ENCODE assay signal across 20 cellular contexts in genomic region chr13:61148691-61149332, GRCh38.
"Had no signal": no experiment of that assay in that cellular context is flagged by ENCODE, and none has a peak within 500 bp of the region (broad histone marks: within the 10 kb centered on the region; RNA-seq: fewer than 3 reads in every experiment).

No MANE protein-coding gene starts in this region.

- H3K36me3 ChIP-seq: adrenal gland, cardiac muscle cell, neutrophil, sigmoid colon, thoracic aorta, upper lobe of right lung had no signal

- H3K4me3 ChIP-seq: adrenal gland, cardiac muscle cell, mucosa of descending colon, sigmoid colon, thoracic aorta, upper lobe of right lung had no signal

- ATAC-seq: activated CD4-positive, CD25-positive, alpha-beta regulatory T cell treated with anti-CD3 and anti-CD28 coated beads, Interleukin-2, amount 50 U/mL, for 24 hours; activated naive CD4-positive, alpha-beta T cell treated with anti-CD3 and anti-CD28 coated beads, Interleukin-2, amount 50 U/mL, for 72 hours; effector memory CD8-positive, alpha-beta T cell; foreskin keratinocyte; left colon; mucosa of descending colon; naive thymus-derived CD4-positive, alpha-beta T cell; stimulated activated naive B cell treated with anti-CD40 and anti-IgM and Interleukin-4, amounts not matched to agents 10 μg/mL and 1 μg/mL and 100 μg/mL, for 72 hours; upper lobe of right lung had no signal

- H3K9me3 ChIP-seq: adrenal gland, neutrophil, upper lobe of right lung had no signal

- H3K27ac ChIP-seq: adrenal gland, cardiac muscle cell, epithelial cell of prostate, foreskin keratinocyte, neutrophil, parathyroid adenoma, sigmoid colon, thoracic aorta, upper lobe of right lung had no signal

- H3K4me1 ChIP-seq: foreskin keratinocyte, parathyroid adenoma, sigmoid colon, upper lobe of right lung had no signal

- DNase-seq: activated gamma-delta T cell treated with Interleukin-2 at 50 U/mL for 16 hours; effector memory CD8-positive, alpha-beta T cell; foreskin keratinocyte; glutamatergic neuron; hippocampal formation; islet precursor cell; left colon; mucosa of descending colon; naive thymus-derived CD4-positive, alpha-beta T cell; sigmoid colon; stimulated activated naive B cell treated with anti-CD40 and anti-IgM and Interleukin-4, amounts not matched to agents 10 μg/mL and 1 μg/mL and 100 μg/mL, for 72 hours; upper lobe of right lung had no signal

- H3K27me3 ChIP-seq: adrenal gland, cardiac muscle cell, foreskin keratinocyte, neutrophil, sigmoid colon, upper lobe of right lung had no signal
